In genomic region chr9:112379177-112380101, GRCh38 we compare ENCODE assay signal across 7 cellular contexts.
DNase-seq lines count a peak whose midpoint lies in the region; ATAC-seq and TF ChIP-seq lines count a peak whose summit lies in the region.

No MANE protein-coding gene starts in this region.

- in situ Hi-C loops in astrocyte of the spinal cord (cut with HindIII; ENCODE audit: low sequenced_read_pairs), result no loop called here

- H3K4me3 ChIP-seq in astrocyte of the spinal cord (ENCODE audit: low read depth, low read length) (peak overlapping the region; percentile 57), retinal pigment epithelial cell (ENCODE audit: low read length) (peak overlapping the region; percentile 92)

- TF ChIP-seq CTCF in astrocyte of the spinal cord (IDR thresholded peaks at IDR 0.05; ENCODE audit: low read depth, low read length), result no peak
- TF ChIP-seq CTCF in retinal pigment epithelial cell (conservative IDR thresholded peaks at IDR 0.05; ENCODE audit: low read depth, low read length), result no peak

- peak; percentile 83 for ATAC-seq in GM18511 (IDR thresholded peaks at IDR 0.05; ENCODE audit: unreplicated experiment)
- peak; percentile 80 for ATAC-seq in HG03025 (IDR thresholded peaks at IDR 0.05; ENCODE audit: low FRiP score, unreplicated experiment)

- DNase-seq in NCI-H2029 treated with DMSO at 0.1 percent for 48 hours (lab: John Stamatoyannopoulos, UW) (peak; percentile 93), T1000 (lab: John Stamatoyannopoulos, UW) (peak; percentile 97), astrocyte of the spinal cord (ENCODE audit: low read depth, low spot score) (peak; percentile 99), hypothalamus (lab: John Stamatoyannopoulos, UW) (peak; percentile 84 to 100 (median 97)), retinal pigment epithelial cell (ENCODE audit: low read depth) (peak; percentile 93)

Comparison
In these comparisons a context has a peak if more than half of its experiments do, and no peak if none do; other contexts are left out.
1. Peak in every context shown above with its lines: DNase-seq, ATAC-seq and H3K4me3 ChIP-seq.